In genomic region chr3:193605876-193606275, GRCh38 we compare ENCODE assay signal across 9 cellular contexts. TPM values are rescaled to one million over a fixed set of nuclear protein-coding genes. Genes with fewer than 3 reads are reported as not detected.
A peak's percentile ranks its signal among the peaks of the same experiment; 100 is the strongest.
DNase-seq lines count a peak whose midpoint lies in the region; ATAC-seq lines count a peak whose summit lies in the region.
"Had no signal": no experiment of that assay in that cellular context is flagged by ENCODE, and none has a peak within 500 bp of the region (broad histone marks: within the 10 kb centered on the region; RNA-seq: fewer than 3 reads in every experiment).

No MANE protein-coding gene starts in this region.

- no peak overlapping the region for H3K4me3 Mint-ChIP-seq in central memory CD8-positive, alpha-beta T cell
- H3K4me3 Mint-ChIP-seq: dendritic cell treated with granulocyte-macrophage colony-stimulating factor and Interleukin-4, amounts not matched to agents 40 ng/mL and 50 ng/mL, for 4 days had no signal

- in situ Hi-C loops in G401 (cut with HindIII; ENCODE audit: low sequenced_read_pairs), result no loop called here

- ATAC-seq in GM21825 (IDR thresholded peaks at IDR 0.05; ENCODE audit: unreplicated experiment) (peak; percentile 79), HG03108 (IDR thresholded peaks at IDR 0.05; ENCODE audit: unreplicated experiment) (no peak)
- peak; percentile 68 for ATAC-seq in central memory CD8-positive, alpha-beta T cell (replicated peaks; ENCODE audit: extremely low read depth, poor library complexity, severe bottlenecking)

- H3K4me1 Mint-ChIP-seq in central memory CD8-positive, alpha-beta T cell, result peaks cover 49% of the 10 kb centered on the region

- no peak overlapping the region for H3K27ac Mint-ChIP-seq in central memory CD8-positive, alpha-beta T cell (ENCODE audit: low read depth)
- H3K27ac Mint-ChIP-seq: dendritic cell treated with granulocyte-macrophage colony-stimulating factor and Interleukin-4, amounts not matched to agents 40 ng/mL and 50 ng/mL, for 4 days had no signal

- H3K36me3 Mint-ChIP-seq in central memory CD8-positive, alpha-beta T cell (ENCODE audit: insufficient read depth), result no peaks in the 10 kb centered on the region

- H3K27me3 Mint-ChIP-seq in central memory CD8-positive, alpha-beta T cell, result no peaks in the 10 kb centered on the region
- H3K27me3 Mint-ChIP-seq: dendritic cell treated with granulocyte-macrophage colony-stimulating factor and Interleukin-4, amounts not matched to agents 40 ng/mL and 50 ng/mL, for 4 days had no signal

- no peaks in the 10 kb centered on the region for H3K9me3 Mint-ChIP-seq in central memory CD8-positive, alpha-beta T cell

- DNase-seq in G401 (ENCODE audit: low spot score) (peak; percentile 56), NAMALWA (ENCODE audit: low spot score) (peak; percentile 79), T-helper 1 cell (peak; percentile 13 to 57 (median 31)), kidney glomerular epithelial cell (lab: John Stamatoyannopoulos, UW) (peak; percentile 5)
- DNase-seq in central memory CD8-positive, alpha-beta T cell (ENCODE audit: low spot score in 2 of 2), result no peak
- peak; percentile 21 for DNase-seq in stimulated activated CD8-positive, alpha-beta memory T cell treated with anti-CD3 and anti-CD28 coated beads, Interleukin-12 subunit alpha, Interleukin-12 subunit beta, amount 100 ng/mL, for 1 hour (ENCODE audit: low read depth)

RNA-seq across cellular contexts. Expression of gene OPA1, which starts 12.9 kb away (rescaled TPM):
- 63.4 and 116 TPM in 2 replicates for total RNA-seq in G401 (2014; rRNA removed; shearing (Covaris generic))

RNA-seq across cellular contexts. Expression of gene ATP13A4, which starts 51.2 kb away (rescaled TPM):
- total RNA-seq in G401 (2014; rRNA removed; shearing (Covaris generic)), result not detected in 2 replicates

Comparison
In these comparisons a context has a peak if more than half of its experiments do, and no peak if none do; other contexts are left out.
1. DNase-seq: peak in G401 (single experiment), NAMALWA (single experiment), T-helper 1 cell (5 of 5), kidney glomerular epithelial cell (single experiment) and stimulated activated CD8-positive, alpha-beta memory T cell treated with anti-CD3 and anti-CD28 coated beads, Interleukin-12 subunit alpha, Interleukin-12 subunit beta, amount 100 ng/mL, for 1 hour (single experiment); none in central memory CD8-positive, alpha-beta T cell (0 of 2).